Comparison of ENCODE assay signal across 8 cellular contexts in the genomic region with DNA sequence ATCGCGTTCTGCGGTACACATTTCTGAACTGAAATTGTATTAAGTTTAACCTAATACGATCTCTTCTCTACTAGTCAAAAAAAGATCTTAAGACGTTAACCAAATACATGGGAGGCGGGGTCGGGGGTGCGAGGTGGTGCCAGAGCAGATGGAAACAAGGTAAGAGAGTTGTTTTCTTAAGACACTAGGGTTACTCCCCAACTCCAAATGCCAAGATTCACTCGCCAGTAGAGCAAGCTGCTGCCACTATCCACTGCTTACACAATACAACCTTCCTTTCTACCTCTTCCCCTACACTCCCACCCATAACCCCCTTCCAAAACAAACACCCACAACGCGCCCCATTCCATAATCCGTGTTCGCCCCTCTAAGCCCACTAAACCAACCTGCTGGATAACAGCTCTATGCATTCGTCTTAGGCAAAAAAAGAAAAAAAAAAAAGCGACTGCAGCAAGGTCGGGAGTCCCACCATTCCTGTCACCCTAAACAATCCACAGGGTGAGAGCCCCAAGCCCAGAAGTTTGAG. TPM values are rescaled to one million over a fixed set of nuclear protein-coding genes. Genes with fewer than 3 reads are reported as not detected.
DNase-seq lines count a peak whose midpoint lies in the region; ATAC-seq, FAIRE-seq and TF ChIP-seq lines count a peak whose summit lies in the region.

No MANE protein-coding gene starts in this region.

- TF ChIP-seq RAD21 in K562 (CRISPR knock-in tag; conservative IDR thresholded peaks at IDR 0.05 in 1 of 2, IDR thresholded peaks at IDR 0.05 in 1 of 2): no peak

- H3K9me3 Mint-ChIP-seq in stimulated activated naive CD8-positive, alpha-beta T cell treated with anti-CD3 and anti-CD28 coated beads, Interleukin-15, amount 100 ng/mL, for 72 hours: no peaks in the 10 kb centered on the region

- in situ Hi-C loops in K562 (cut with MboI): no loop called here

- H3K27ac Mint-ChIP-seq in stimulated activated naive CD8-positive, alpha-beta T cell treated with anti-CD3 and anti-CD28 coated beads, Interleukin-15, amount 100 ng/mL, for 72 hours: peak overlapping the region in 1 of 2 donors; percentile 94

- TF ChIP-seq EP300 in K562 (IDR thresholded peaks at IDR 0.05; ENCODE audit: low read length): no peak

- H3K4me3 ChIP-seq in K562 (peak overlapping the region; percentile 94), kidney epithelial cell (ENCODE audit: low read depth, low read length) (peak overlapping the region; percentile 72)

- H3K27me3 Mint-ChIP-seq in stimulated activated naive CD8-positive, alpha-beta T cell treated with anti-CD3 and anti-CD28 coated beads, Interleukin-15, amount 100 ng/mL, for 72 hours: peaks cover 26% of the 10 kb centered on the region

- CTCF ChIA-PET in K562 (lab: Yijun Ruan, JAX; ENCODE audit: low intra/inter-chr PET ratio): no interaction called here

- no peaks in the 10 kb centered on the region; a peak in 1 of 5 replicates for H3K4me1 ChIP-seq in K562 (replicated peaks in 1 of 2; ENCODE audit: control insufficient read depth in 2 of 2, insufficient read depth in 2 of 2, low read length in 2 of 2)

- DNase-seq in NCI-H1092 treated with DMSO at 0.1 percent for 48 hours (lab: John Stamatoyannopoulos, UW): peak; percentile 16
- no peak for DNase-seq in NCI-H1092 (lab: John Stamatoyannopoulos, UW)
- peak; percentile 6 for DNase-seq in NCI-H82 treated with DMSO at 0.1 percent for 48 hours (lab: John Stamatoyannopoulos, UW; ENCODE audit: unreplicated experiment)
- DNase-seq in K562 (ENCODE audit: extremely low read depth in 1 of 4, low spot score in 3 of 4): peak in 2 of 4 experiments; percentile 9 to 34
- no peak for DNase-seq in kidney epithelial cell (ENCODE audit: low read depth)
- peak in 1 of 2 donors; percentile 8 for DNase-seq in stimulated activated naive CD8-positive, alpha-beta T cell treated with anti-CD3 and anti-CD28 coated beads, Interleukin-15, amount 100 ng/mL, for 72 hours
- no peak for DNase-seq in NCI-H510A (lab: John Stamatoyannopoulos, UW)

- peak overlapping the region; percentile 93 to 95 for H3K4me3 Mint-ChIP-seq in stimulated activated naive CD8-positive, alpha-beta T cell treated with anti-CD3 and anti-CD28 coated beads, Interleukin-15, amount 100 ng/mL, for 72 hours

- FAIRE-seq in K562 (lab: Jason Lieb, UNC): no peak

- WGBS in K562 (ENCODE audit: insufficient coverage, low coverage, missing lambda C conversion rate): 5% methylated on average over 16 of the region's 16 CpGs

- peaks cover 19% of the 10 kb centered on the region for H3K4me1 Mint-ChIP-seq in stimulated activated naive CD8-positive, alpha-beta T cell treated with anti-CD3 and anti-CD28 coated beads, Interleukin-15, amount 100 ng/mL, for 72 hours

- no TSS peak for BruUV-seq in K562 (replicated peaks; lab: Mats Ljungman, UMichigan)

- no peaks in the 10 kb centered on the region for H3K9me1 ChIP-seq in K562 (ENCODE audit: control insufficient read depth, insufficient read depth, low read length)

- intact Hi-C loops in K562 (cut with micrococcal nuclease): loop anchor here (2.0 to 10.0 kb wide), 2 partner anchors 209 to 475 kb away; partner anchors contain the start of genes DCAF16 and NCAPG

- H3K27me3 ChIP-seq in K562 (ENCODE audit: control insufficient read depth in 2 of 2, insufficient read depth in 2 of 2, low read length in 2 of 2) (no peaks in the 10 kb centered on the region), kidney epithelial cell (ENCODE audit: control insufficient read depth, insufficient read depth, low read length) (no peaks in the 10 kb centered on the region)

- no peak for ATAC-seq in K562
- ATAC-seq in stimulated activated naive CD8-positive, alpha-beta T cell treated with anti-CD3 and anti-CD28 coated beads, Interleukin-15, amount 100 ng/mL, for 72 hours: no peak
- ATAC-seq in GM19035 (IDR thresholded peaks at IDR 0.05; ENCODE audit: unreplicated experiment): no peak

- H3K79me2 ChIP-seq in K562 (ENCODE audit: control insufficient read depth, insufficient read depth, low read length): peaks cover 60% of the 10 kb centered on the region

- H2AFZ ChIP-seq in K562 (ENCODE audit: low read depth, low read length): peak overlapping the region; percentile 34; the same call in 1 of the 2 replicates

- H3K36me3 ChIP-seq in K562 (ENCODE audit: control insufficient read depth, insufficient read depth, low read length) (no peaks in the 10 kb centered on the region), kidney epithelial cell (ENCODE audit: control insufficient read depth, insufficient read depth, low read length) (no peaks in the 10 kb centered on the region)

- no peaks in the 10 kb centered on the region for H3K9me3 ChIP-seq in K562 (replicated peaks; ENCODE audit: control insufficient read depth, insufficient read depth, low read depth, low read length)

- H3K4me2 ChIP-seq in K562 (ENCODE audit: insufficient read depth, low read length): peak overlapping the region; percentile 97

- POLR2A ChIA-PET in K562 (lab: Yijun Ruan, JAX): interaction anchor here (1.0 kb wide), 1 partner anchor 9 kb away, joined by 7 read pairs; no protein-coding TSS in a partner anchor

- peaks cover 7% of the 10 kb centered on the region for H4K20me1 ChIP-seq in K562 (replicated peaks; ENCODE audit: control insufficient read depth, insufficient read depth, low read length)

- TF ChIP-seq POLR2A in K562 (conservative IDR thresholded peaks at IDR 0.05): no peak

- TF ChIP-seq CTCF in K562 (IDR thresholded peaks at IDR 0.05 in 2 of 3, conservative IDR thresholded peaks at IDR 0.05 in 1 of 3; ENCODE audit: insufficient read depth in 2 of 3, low read depth in 1 of 3, low read length in 3 of 3) (no peak), kidney epithelial cell (IDR thresholded peaks at IDR 0.05; ENCODE audit: insufficient read depth, low read length, poor library complexity, severe bottlenecking) (no peak)

- peak overlapping the region; percentile 95 for H3K27ac ChIP-seq in K562 (ENCODE audit: extremely low read depth, low read depth, low read length)

- peak overlapping the region; percentile 62 to 89 for H3K9ac ChIP-seq in K562 (ENCODE audit: insufficient read depth in 1 of 2, low read depth in 2 of 2, low read length in 2 of 2)

TF ChIP-seq in K562, 482 proteins besides CTCF, POLR2A, EP300 and RAD21 (continues in another document):
- TF ChIP-seq HDAC1 (IDR thresholded peaks at IDR 0.05) (peak in 1 of 2 experiments; percentile 61; a peak in 1 of 4 replicates), E2F1 (CRISPR knock-in tag; IDR thresholded peaks at IDR 0.05) (no peak), SMARCE1 (IDR thresholded peaks at IDR 0.05) (0 out of 2 replicates have a peak, but pooled peaks have one; percentile 44), KDM4B (IDR thresholded peaks at IDR 0.05; ENCODE audit: borderline replicate concordance in 2 of 2, low read depth in 1 of 2) (no peak), DPF2 (IDR thresholded peaks at IDR 0.05) (0 out of 2 replicates have a peak, but pooled peaks have one; percentile 32)
- TF ChIP-seq, protein P1, sequence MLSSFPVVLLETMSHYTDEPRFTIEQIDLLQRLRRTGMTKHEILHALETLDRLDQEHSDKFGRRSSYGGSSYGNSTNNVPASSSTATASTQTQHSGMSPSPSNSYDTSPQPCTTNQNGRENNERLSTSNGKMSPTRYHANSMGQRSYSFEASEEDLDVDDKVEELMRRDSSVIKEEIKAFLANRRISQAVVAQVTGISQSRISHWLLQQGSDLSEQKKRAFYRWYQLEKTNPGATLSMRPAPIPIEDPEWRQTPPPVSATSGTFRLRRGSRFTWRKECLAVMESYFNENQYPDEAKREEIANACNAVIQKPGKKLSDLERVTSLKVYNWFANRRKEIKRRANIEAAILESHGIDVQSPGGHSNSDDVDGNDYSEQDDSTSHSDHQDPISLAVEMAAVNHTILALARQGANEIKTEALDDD (IDR thresholded peaks at IDR 0.05): peak; percentile 42; the same call in 1 of the 2 replicates

RNA-seq across cellular contexts. Expression of gene LCORL, which starts 1.3 kb away (rescaled TPM):
- total RNA-seq in K562 (2011; cell fraction: chromatin; rRNA removed; ENCODE audit: low replicate concordance): 18.2 and 43.1 TPM in 2 replicates
- 4.5 and 5.5 TPM in 2 replicates for total RNA-seq in K562 (2011; cell fraction: nucleolus; rRNA removed)
- total RNA-seq in K562 (2011; cell fraction: nucleoplasm; rRNA removed): 10.4 and 18.3 TPM in 2 replicates
- total RNA-seq in K562 (2014; rRNA removed) (7.9 and 18.2 TPM in 2 replicates), K562 (2014; rRNA removed; fragmentation: Illumina TruSeq; extraction: Trizol) (17.9 and 20.9 TPM in 2 replicates), K562 (2015; rRNA removed; fragmentation: Illumina TruSeq; extraction: Trizol) (17.0 and 17.9 TPM in 2 replicates), K562 (2021) (20.3 and 24.5 TPM in 2 replicates), kidney epithelial cell (18.5 and 35.2 TPM in 2 replicates)
- polyA plus RNA-seq in K562 (2011; rRNA removed) (16.8 and 17.4 TPM in 2 replicates), K562 (2014; fragmentation: Illumina TruSeq; extraction: Trizol) (9.2 and 11.1 TPM in 2 replicates), K562 (2014; fragmentation: Nextera tagmentation; extraction: Ambion mirVana) (1 to 10 TPM; 3.1 to 4.3 TPM), K562 (2014; rRNA removed) (7.5 and 7.7 TPM in 2 replicates)
- 2.1 and 3.5 TPM in 2 replicates for polyA plus RNA-seq in K562 (2011; cell fraction: cytosol; rRNA removed)
- polyA plus RNA-seq in K562 (2011; cell fraction: nucleus; rRNA removed): 8.4 and 13.0 TPM in 2 replicates
- 8.6 and 11.3 TPM in 2 replicates for polyA plus RNA-seq in K562 (2012)
- polyA minus RNA-seq in K562 (2011; rRNA and poly(A)+ RNA removed): 24.2 and 32.0 TPM in 2 replicates
- polyA minus RNA-seq in K562 (2011; cell fraction: cytosol; rRNA and poly(A)+ RNA removed): 5.1 and 8.8 TPM in 2 replicates
- polyA minus RNA-seq in K562 (2011; cell fraction: nucleus; rRNA and poly(A)+ RNA removed): 22.3 and 51.0 TPM in 2 replicates

Comparison
In these comparisons a context has a peak if more than half of its experiments do, and no peak if none do; other contexts are left out.
1. DNase-seq: peak in NCI-H1092 treated with DMSO at 0.1 percent for 48 hours (single experiment) and NCI-H82 treated with DMSO at 0.1 percent for 48 hours (single experiment); none in NCI-H1092 (single experiment), kidney epithelial cell (single experiment) and NCI-H510A (single experiment).